11 cellular contexts compared by ENCODE assay signal in genomic region chr5:87944553-87945320, GRCh38.
DNase-seq lines count a peak whose midpoint lies in the region; ATAC-seq lines count a peak whose summit lies in the region.
"Had no signal": no experiment of that assay in that cellular context is flagged by ENCODE, and none has a peak within 500 bp of the region (broad histone marks: within the 10 kb centered on the region; RNA-seq: fewer than 3 reads in every experiment).

No MANE protein-coding gene starts in this region.

- intact Hi-C loops in Right ventricle myocardium superior (cut with DNase I) = no loop called here
- intact Hi-C loops in activated naive CD4-positive, alpha-beta T cell treated with anti-CD3 and anti-CD28 coated beads for 36 hours (cut with micrococcal nuclease) = no loop called here

- DNase-seq in HuH-7.5 (ENCODE audit: low spot score) = peak; percentile 9
- DNase-seq in NCI-H748 treated with DMSO at 0.1 percent for 48 hours (lab: John Stamatoyannopoulos, UW) = peak; percentile 25
- DNase-seq in Right ventricle myocardium superior = peak; percentile 60
- peak; percentile 13 for DNase-seq in non-pigmented ciliary epithelial cell (ENCODE audit: low read depth)
- no peak for DNase-seq in epidermal melanocyte (ENCODE audit: insufficient read length, low spot score)
- DNase-seq in activated naive CD4-positive, alpha-beta T cell treated with anti-CD3 and anti-CD28 coated beads for 36 hours = no peak
- DNase-seq: upper lobe of left lung had no signal

- no peaks in the 10 kb centered on the region for H3K36me3 Mint-ChIP-seq in activated naive CD4-positive, alpha-beta T cell treated with anti-CD3 and anti-CD28 coated beads for 36 hours (ENCODE audit: low read depth)

- ATAC-seq in Right ventricle myocardium superior (ENCODE audit: poor library complexity) (peak; percentile 63), HG03108 (IDR thresholded peaks at IDR 0.05; ENCODE audit: unreplicated experiment) (no peak), HG03196 (IDR thresholded peaks at IDR 0.05; ENCODE audit: unreplicated experiment) (no peak)
- ATAC-seq: activated T-helper 17 cell treated with anti-CD3 and anti-CD28 coated beads, Interleukin-2, amount 50 U/mL, for 72 hours had no signal

- CTCF ChIA-PET in activated naive CD4-positive, alpha-beta T cell treated with anti-CD3 and anti-CD28 coated beads for 36 hours (lab: Charles Lee) = no interaction called here

- no peaks in the 10 kb centered on the region for H3K4me1 Mint-ChIP-seq in activated naive CD4-positive, alpha-beta T cell treated with anti-CD3 and anti-CD28 coated beads for 36 hours (ENCODE audit: low read depth)
- H3K4me1 Mint-ChIP-seq: activated T-helper 17 cell treated with anti-CD3 and anti-CD28 coated beads, Interleukin-2, amount 50 U/mL, for 72 hours had no signal

- H3K27me3 Mint-ChIP-seq in activated naive CD4-positive, alpha-beta T cell treated with anti-CD3 and anti-CD28 coated beads for 36 hours (ENCODE audit: low read depth) = peaks cover 3% of the 10 kb centered on the region
- H3K27me3 Mint-ChIP-seq: dendritic cell treated with granulocyte-macrophage colony-stimulating factor and Interleukin-4, amounts not matched to agents 40 ng/mL and 50 ng/mL, for 4 days had no signal

- no peaks in the 10 kb centered on the region for H3K9me3 Mint-ChIP-seq in activated naive CD4-positive, alpha-beta T cell treated with anti-CD3 and anti-CD28 coated beads for 36 hours
- H3K9me3 Mint-ChIP-seq: activated T-helper 17 cell treated with anti-CD3 and anti-CD28 coated beads, Interleukin-2, amount 50 U/mL, for 72 hours had no signal

- H3K4me3 Mint-ChIP-seq in activated naive CD4-positive, alpha-beta T cell treated with anti-CD3 and anti-CD28 coated beads for 36 hours = no peak overlapping the region
- H3K4me3 Mint-ChIP-seq: activated T-helper 17 cell treated with anti-CD3 and anti-CD28 coated beads, Interleukin-2, amount 50 U/mL, for 72 hours; dendritic cell treated with granulocyte-macrophage colony-stimulating factor and Interleukin-4, amounts not matched to agents 40 ng/mL and 50 ng/mL, for 4 days had no signal

- no peak overlapping the region for H3K27ac Mint-ChIP-seq in activated naive CD4-positive, alpha-beta T cell treated with anti-CD3 and anti-CD28 coated beads for 36 hours
- H3K27ac Mint-ChIP-seq: activated T-helper 17 cell treated with anti-CD3 and anti-CD28 coated beads, Interleukin-2, amount 50 U/mL, for 72 hours; dendritic cell treated with granulocyte-macrophage colony-stimulating factor and Interleukin-4, amounts not matched to agents 40 ng/mL and 50 ng/mL, for 4 days had no signal

Comparison
In these comparisons a context has a peak if more than half of its experiments do, and no peak if none do; other contexts are left out.
1. DNase-seq: peak in HuH-7.5 (single experiment), NCI-H748 treated with DMSO at 0.1 percent for 48 hours (single experiment), Right ventricle myocardium superior (single experiment) and non-pigmented ciliary epithelial cell (single experiment); none in epidermal melanocyte (single experiment) and activated naive CD4-positive, alpha-beta T cell treated with anti-CD3 and anti-CD28 coated beads for 36 hours (single experiment).